8 cellular contexts compared by ENCODE assay signal in genomic region chr5:150783422-150783928, GRCh38. TPM values are rescaled to one million over a fixed set of nuclear protein-coding genes. Genes with fewer than 3 reads are reported as not detected.
DNase-seq lines count a peak whose midpoint lies in the region; ATAC-seq, FAIRE-seq and TF ChIP-seq lines count a peak whose summit lies in the region.

No MANE protein-coding gene starts in this region.

- H3K9ac ChIP-seq in liver (ENCODE audit: low read depth in 1 of 2, low read length in 2 of 2), result no peak overlapping the region

- ATAC-seq in GM21737 (IDR thresholded peaks at IDR 0.05; ENCODE audit: unreplicated experiment) (peak; percentile 39), HG03439 (IDR thresholded peaks at IDR 0.05; ENCODE audit: unreplicated experiment) (no peak)

- peak overlapping the region; percentile 70 to 76 for H3K27ac ChIP-seq in liver (ENCODE audit: low read depth in 1 of 2, low read length in 2 of 2)

- H3K4me1 ChIP-seq in liver (ENCODE audit: control insufficient read depth in 4 of 4, insufficient read depth in 4 of 4, low read length in 3 of 4), result peaks cover 0 to 13% (median 8%) of the 10 kb centered on the region in 4 donors

- peak in 1 of 2 donors; percentile 10 for TF ChIP-seq RAD21 in liver (IDR thresholded peaks at IDR 0.05)

- DNase-seq in EH (ENCODE audit: low read depth) (peak; percentile 97), M059J (ENCODE audit: low read depth) (peak; percentile 98), UCSD-AML1 (lab: John Stamatoyannopoulos, UW; ENCODE audit: unreplicated experiment) (peak; percentile 62), bronchial epithelial cell (ENCODE audit: low read depth) (peak; percentile 82)
- peak; percentile 62 for DNase-seq in stimulated activated CD8-positive, alpha-beta memory T cell treated with anti-CD3 and anti-CD28 coated beads, Interleukin-4, amount 100 ng/mL, for 48 hours

- H3K36me3 ChIP-seq in bronchial epithelial cell (ENCODE audit: control insufficient read depth, insufficient read depth, low read length) (no peaks in the 10 kb centered on the region), liver (ENCODE audit: control insufficient read depth in 4 of 4, insufficient read depth in 3 of 4, low read depth in 1 of 4, low read length in 3 of 4) (no peaks in the 10 kb centered on the region)

- no peak for TF ChIP-seq CTCF in bronchial epithelial cell (IDR thresholded peaks at IDR 0.05; ENCODE audit: insufficient read depth, low read length, severe bottlenecking)
- no peak for TF ChIP-seq CTCF in liver (IDR thresholded peaks at IDR 0.05; ENCODE audit: low read depth, low read length, missing input control)

- no peak for FAIRE-seq in bronchial epithelial cell (lab: Jason Lieb, UNC)

- H3K9me3 ChIP-seq in liver (ENCODE audit: control insufficient read depth in 4 of 4, low read length in 3 of 4), result no peaks in the 10 kb centered on the region

- H3K27me3 ChIP-seq in bronchial epithelial cell (ENCODE audit: control insufficient read depth, insufficient read depth, low read length) (no peaks in the 10 kb centered on the region), liver (ENCODE audit: control insufficient read depth in 4 of 4, insufficient read depth in 4 of 4, low read length in 3 of 4) (no peaks in the 10 kb centered on the region)

- 45% methylated on average over 7 of the region's 7 CpGs for WGBS in liver

- no peak overlapping the region for H3K4me3 ChIP-seq in bronchial epithelial cell (ENCODE audit: low read depth, low read length)
- no peak overlapping the region for H3K4me3 ChIP-seq in liver (ENCODE audit: low read depth in 1 of 3, low read length in 3 of 3)

TF ChIP-seq in liver, 16 proteins besides CTCF, POLR2A, EP300 and RAD21:
- TF ChIP-seq YY1 (IDR thresholded peaks at IDR 0.05) (no peak), ATF3 (IDR thresholded peaks at IDR 0.05) (no peak), JUND (IDR thresholded peaks at IDR 0.05) (no peak), MAX (IDR thresholded peaks at IDR 0.05) (no peak), REST (IDR thresholded peaks at IDR 0.05) (no peak), EGR1 (IDR thresholded peaks at IDR 0.05; ENCODE audit: low read depth in 2 of 2) (no peak), HNF4A (conservative IDR thresholded peaks at IDR 0.05) (no peak), SP1 (IDR thresholded peaks at IDR 0.05) (peak; percentile 29), FOXA2 (IDR thresholded peaks at IDR 0.05) (no peak), GABPA (IDR thresholded peaks at IDR 0.05 in 1 of 2, conservative IDR thresholded peaks at IDR 0.05 in 1 of 2) (peak; percentile 18 to 31), RXRA (IDR thresholded peaks at IDR 0.05) (peak; percentile 45 to 58), TAF1 (conservative IDR thresholded peaks at IDR 0.05) (no peak), NR2F2 (IDR thresholded peaks at IDR 0.05) (peak; percentile 51), HNF4G (IDR thresholded peaks at IDR 0.05) (no peak), ZBTB33 (IDR thresholded peaks at IDR 0.05) (no peak), FOXA1 (IDR thresholded peaks at IDR 0.05) (no peak)

RNA-seq across cellular contexts. Expression of gene SMIM3, which starts 4.9 kb away (rescaled TPM):
- 73.1 and 92.7 TPM in 2 replicates for total RNA-seq in M059J (2014; rRNA removed; shearing (Covaris generic))
- total RNA-seq in bronchial epithelial cell (3.4 and 3.7 TPM in 2 replicates), liver (1 to 10 TPM; 3.9 to 5.7 TPM)
- polyA plus RNA-seq in liver, result 1 to 10 TPM; 3.0 to 3.3 TPM

RNA-seq across cellular contexts. Expression of gene DCTN4, which starts 24.7 kb away (rescaled TPM):
- total RNA-seq in M059J (2014; rRNA removed; shearing (Covaris generic)), result 48.1 and 66.2 TPM in 2 replicates
- total RNA-seq in bronchial epithelial cell (23.7 and 27.5 TPM in 2 replicates), liver (10 to 100 TPM; 28.6 to 29.6 TPM)
- polyA plus RNA-seq in liver, result 10 to 100 TPM; 10.3 to 11.8 TPM

Comparison
In these comparisons a context has a peak if more than half of its experiments do, and no peak if none do; other contexts are left out.
1. RNA of gene SMIM3, which starts 4.9 kb away (total RNA-seq): 73.1 to 92.7 TPM in M059J; 3.9 to 5.7 TPM in liver and 3.4 to 3.7 TPM in bronchial epithelial cell; every median in the first group is over 10 times any median in the second.
2. Peak in every context shown above with its lines, with median percentiles within 50 percentile points of each other: DNase-seq.